8 cellular contexts compared by ENCODE assay signal in genomic region chr10:102835007-102835482, GRCh38. TPM values are rescaled to one million over a fixed set of nuclear protein-coding genes. Genes with fewer than 3 reads are reported as not detected.
A peak's percentile ranks its signal among the peaks of the same experiment; 100 is the strongest.
DNase-seq lines count a peak whose midpoint lies in the region; ATAC-seq and TF ChIP-seq lines count a peak whose summit lies in the region.

No MANE protein-coding gene starts in this region.

- intact Hi-C loops in activated T-helper 2 cell treated with anti-CD3 and anti-CD28 coated beads, Interferon-gamma antibody, Interleukin-2, Interleukin-4, amounts not matched to agents 10 μg/mL and 5 μg/mL and 100 μg/mL, durations not matched to agents 14 hours and 24 hours and 36 hours (cut with micrococcal nuclease) = loop anchor here (1.0 to 10.0 kb wide), 4 partner anchors 66 to 410 kb away; partner anchors contain the start of genes CNNM2 and RPEL1
- intact Hi-C loops in thyroid gland (cut with DNase I) = loop anchor here (2.0 to 5.0 kb wide), 2 partner anchors 66 to 108 kb away; no protein-coding TSS in a partner anchor

- no peak for TF ChIP-seq POLR2A in thyroid gland (IDR thresholded peaks at IDR 0.05)

- peak; percentile 2 to 6 for DNase-seq in NCI-H187 (lab: John Stamatoyannopoulos, UW)
- no peak for DNase-seq in NCI-H187 treated with DMSO at 0.1 percent for 48 hours (lab: John Stamatoyannopoulos, UW)
- peak; percentile 40 for DNase-seq in MG63
- peak; percentile 60 to 83 for DNase-seq in SHP77 (lab: John Stamatoyannopoulos, UW)
- DNase-seq in activated T-helper 2 cell treated with anti-CD3 and anti-CD28 coated beads, Interferon-gamma antibody, Interleukin-2, Interleukin-4, amounts not matched to agents 10 μg/mL and 5 μg/mL and 100 μg/mL, durations not matched to agents 14 hours and 24 hours and 36 hours (ENCODE audit: low spot score) = peak; percentile 58
- peak in 1 of 2 donors; percentile 45 for DNase-seq in foreskin keratinocyte
- DNase-seq in occipital lobe (lab: John Stamatoyannopoulos, UW) = peak; percentile 51
- peak; percentile 83 to 85 for DNase-seq in thyroid gland

- no peaks in the 10 kb centered on the region for H3K27me3 ChIP-seq in MG63
- no peaks in the 10 kb centered on the region for H3K27me3 ChIP-seq in foreskin keratinocyte
- no peaks in the 10 kb centered on the region for H3K27me3 ChIP-seq in thyroid gland

- peak; percentile 80 for ATAC-seq in foreskin keratinocyte

- no peak overlapping the region for H3K4me3 Mint-ChIP-seq in activated T-helper 2 cell treated with anti-CD3 and anti-CD28 coated beads, Interferon-gamma antibody, Interleukin-2, Interleukin-4, amounts not matched to agents 10 μg/mL and 5 μg/mL and 100 μg/mL, durations not matched to agents 14 hours and 24 hours and 36 hours (ENCODE audit: low read depth)

- peaks cover 5% of the 10 kb centered on the region for H3K4me1 Mint-ChIP-seq in activated T-helper 2 cell treated with anti-CD3 and anti-CD28 coated beads, Interferon-gamma antibody, Interleukin-2, Interleukin-4, amounts not matched to agents 10 μg/mL and 5 μg/mL and 100 μg/mL, durations not matched to agents 14 hours and 24 hours and 36 hours (ENCODE audit: low read depth)

- H3K36me3 ChIP-seq in MG63 (no peaks in the 10 kb centered on the region), thyroid gland (no peaks in the 10 kb centered on the region)

- H3K4me3 ChIP-seq in MG63 = no peak overlapping the region
- no peak overlapping the region for H3K4me3 ChIP-seq in thyroid gland (replicated peaks in 1 of 3)

- H3K27me3 Mint-ChIP-seq in activated T-helper 2 cell treated with anti-CD3 and anti-CD28 coated beads, Interferon-gamma antibody, Interleukin-2, Interleukin-4, amounts not matched to agents 10 μg/mL and 5 μg/mL and 100 μg/mL, durations not matched to agents 14 hours and 24 hours and 36 hours (ENCODE audit: low read depth) = peaks cover 11% of the 10 kb centered on the region

- no peaks in the 10 kb centered on the region for H3K4me1 ChIP-seq in foreskin keratinocyte
- peaks cover 26 to 30% of the 10 kb centered on the region in 2 donors for H3K4me1 ChIP-seq in thyroid gland

- H3K27ac Mint-ChIP-seq in activated T-helper 2 cell treated with anti-CD3 and anti-CD28 coated beads, Interferon-gamma antibody, Interleukin-2, Interleukin-4, amounts not matched to agents 10 μg/mL and 5 μg/mL and 100 μg/mL, durations not matched to agents 14 hours and 24 hours and 36 hours = no peak overlapping the region

- 71 to 74% methylated on average over 10 of the region's 11 CpGs for WGBS in thyroid gland, 2 donors

- TF ChIP-seq CTCF in foreskin keratinocyte (conservative IDR thresholded peaks at IDR 0.05) (peak; percentile 89), thyroid gland (IDR thresholded peaks at IDR 0.05) (peak; percentile 69 to 95 (median 86))

- H3K9me3 Mint-ChIP-seq in activated T-helper 2 cell treated with anti-CD3 and anti-CD28 coated beads, Interferon-gamma antibody, Interleukin-2, Interleukin-4, amounts not matched to agents 10 μg/mL and 5 μg/mL and 100 μg/mL, durations not matched to agents 14 hours and 24 hours and 36 hours = peaks cover 9% of the 10 kb centered on the region

- no peaks in the 10 kb centered on the region for H3K36me3 Mint-ChIP-seq in activated T-helper 2 cell treated with anti-CD3 and anti-CD28 coated beads, Interferon-gamma antibody, Interleukin-2, Interleukin-4, amounts not matched to agents 10 μg/mL and 5 μg/mL and 100 μg/mL, durations not matched to agents 14 hours and 24 hours and 36 hours (ENCODE audit: low read depth)

- H3K27ac ChIP-seq in foreskin keratinocyte (no peak overlapping the region), thyroid gland (peak overlapping the region; percentile 17 to 91 (median 89))

- no peaks in the 10 kb centered on the region for H3K9me3 ChIP-seq in MG63
- H3K9me3 ChIP-seq in thyroid gland = no peaks in the 10 kb centered on the region

RNA-seq across cellular contexts. Expression of gene CYP17A1, which starts 2.2 kb away (rescaled TPM):
- not detected in 2 replicates for total RNA-seq in MG63 (2014; rRNA removed; shearing (Covaris generic); ENCODE audit: low replicate concordance)
- total RNA-seq in activated T-helper 2 cell treated with anti-CD3 and anti-CD28 coated beads, Interferon-gamma antibody, Interleukin-2, Interleukin-4, amounts not matched to agents 10 μg/mL and 5 μg/mL and 100 μg/mL, durations not matched to agents 14 hours and 24 hours and 36 hours = not detected in 2 replicates
- total RNA-seq in foreskin keratinocyte (not detected in 2 replicates), occipital lobe (not detected), thyroid gland (10 to 100 TPM in 3 of 4 donors, 1 to 10 TPM in 1; 4.0 to 29.1 (median 15.9) TPM)
- polyA plus RNA-seq in foreskin keratinocyte = not detected in 2 replicates

RNA-seq across cellular contexts. Expression of gene BORCS7, which starts 19.0 kb away (rescaled TPM):
- 26.3 and 43.9 TPM in 2 replicates for total RNA-seq in MG63 (2014; rRNA removed; shearing (Covaris generic); ENCODE audit: low replicate concordance)
- 10.4 and 10.7 TPM in 2 replicates for total RNA-seq in activated T-helper 2 cell treated with anti-CD3 and anti-CD28 coated beads, Interferon-gamma antibody, Interleukin-2, Interleukin-4, amounts not matched to agents 10 μg/mL and 5 μg/mL and 100 μg/mL, durations not matched to agents 14 hours and 24 hours and 36 hours
- total RNA-seq in foreskin keratinocyte (7.3 and 8.4 TPM in 2 replicates), occipital lobe (26.8 TPM), thyroid gland (100 to 1,000 TPM in 2 of 4 donors, 10 to 100 TPM in 2; 77.4 to 134 (median 93.8) TPM)
- 7.4 and 8.9 TPM in 2 replicates for polyA plus RNA-seq in foreskin keratinocyte

RNA-seq across cellular contexts. Expression of gene AS3MT, which starts 34.2 kb away (rescaled TPM):
- total RNA-seq in MG63 (2014; rRNA removed; shearing (Covaris generic); ENCODE audit: low replicate concordance) = 0.17 and 1.7 TPM in 2 replicates
- total RNA-seq in activated T-helper 2 cell treated with anti-CD3 and anti-CD28 coated beads, Interferon-gamma antibody, Interleukin-2, Interleukin-4, amounts not matched to agents 10 μg/mL and 5 μg/mL and 100 μg/mL, durations not matched to agents 14 hours and 24 hours and 36 hours = 0.18 and 0.50 TPM in 2 replicates
- total RNA-seq in foreskin keratinocyte = 4.4 and 6.4 TPM in 2 replicates
- 4.0 and 7.9 TPM in 2 replicates for polyA plus RNA-seq in foreskin keratinocyte
- 10.8 TPM for total RNA-seq in occipital lobe
- total RNA-seq in thyroid gland = 10 to 100 TPM in 2 of 4 donors, 1 to 10 TPM in 2; 9.8 to 19.2 (median 13.5) TPM
